In genomic region chr2:157291018-157291417, GRCh38 we compare ENCODE assay signal across 1 cellular context.
TF ChIP-seq lines count a peak whose summit lies in the region.

No MANE protein-coding gene starts in this region.

TF ChIP-seq in K562, 482 proteins besides CTCF, POLR2A, EP300 and RAD21 (continued from another document):
- no peak for TF ChIP-seq ARID3A (IDR thresholded peaks at IDR 0.05; ENCODE audit: borderline replicate concordance, low read depth, low read length)
- peak; percentile 13; the same call in 1 of the 2 replicates for TF ChIP-seq NFIC (IDR thresholded peaks at IDR 0.05)
- TF ChIP-seq, protein P1, sequence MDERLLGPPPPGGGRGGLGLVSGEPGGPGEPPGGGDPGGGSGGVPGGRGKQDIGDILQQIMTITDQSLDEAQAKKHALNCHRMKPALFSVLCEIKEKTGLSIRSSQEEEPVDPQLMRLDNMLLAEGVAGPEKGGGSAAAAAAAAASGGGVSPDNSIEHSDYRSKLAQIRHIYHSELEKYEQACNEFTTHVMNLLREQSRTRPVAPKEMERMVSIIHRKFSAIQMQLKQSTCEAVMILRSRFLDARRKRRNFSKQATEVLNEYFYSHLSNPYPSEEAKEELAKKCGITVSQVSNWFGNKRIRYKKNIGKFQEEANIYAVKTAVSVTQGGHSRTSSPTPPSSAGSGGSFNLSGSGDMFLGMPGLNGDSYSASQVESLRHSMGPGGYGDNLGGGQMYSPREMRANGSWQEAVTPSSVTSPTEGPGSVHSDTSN (CRISPR knock-in tag; IDR thresholded peaks at IDR 0.05; ENCODE audit: low read depth) = no peak
- TF ChIP-seq, protein P1 (tag; conservative IDR thresholded peaks at IDR 0.05; ENCODE audit: low read depth) = peak; percentile 88
- TF ChIP-seq, protein P2, sequence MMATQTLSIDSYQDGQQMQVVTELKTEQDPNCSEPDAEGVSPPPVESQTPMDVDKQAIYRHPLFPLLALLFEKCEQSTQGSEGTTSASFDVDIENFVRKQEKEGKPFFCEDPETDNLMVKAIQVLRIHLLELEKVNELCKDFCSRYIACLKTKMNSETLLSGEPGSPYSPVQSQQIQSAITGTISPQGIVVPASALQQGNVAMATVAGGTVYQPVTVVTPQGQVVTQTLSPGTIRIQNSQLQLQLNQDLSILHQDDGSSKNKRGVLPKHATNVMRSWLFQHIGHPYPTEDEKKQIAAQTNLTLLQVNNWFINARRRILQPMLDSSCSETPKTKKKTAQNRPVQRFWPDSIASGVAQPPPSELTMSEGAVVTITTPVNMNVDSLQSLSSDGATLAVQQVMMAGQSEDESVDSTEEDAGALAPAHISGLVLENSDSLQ (IDR thresholded peaks at IDR 0.05) = peak; percentile 31
- TF ChIP-seq ZFX (CRISPR knock-in tag; IDR thresholded peaks at IDR 0.05) = peak; percentile 16; the same call in 1 of the 2 replicates
- no peak for TF ChIP-seq NCOA6 (IDR thresholded peaks at IDR 0.05)
- no peak for TF ChIP-seq LEF1 (IDR thresholded peaks at IDR 0.05)
- TF ChIP-seq, protein P3, sequence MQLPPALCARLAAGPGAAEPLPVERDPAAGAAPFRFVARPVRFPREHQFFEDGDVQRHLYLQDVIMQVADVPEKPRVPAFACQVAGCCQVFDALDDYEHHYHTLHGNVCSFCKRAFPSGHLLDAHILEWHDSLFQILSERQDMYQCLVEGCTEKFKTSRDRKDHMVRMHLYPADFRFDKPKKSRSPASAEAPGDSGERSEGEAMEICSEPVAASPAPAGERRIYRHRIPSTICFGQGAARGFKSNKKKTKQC (CRISPR knock-in tag; IDR thresholded peaks at IDR 0.05) = no peak
- TF ChIP-seq CBFA2T2 (conservative IDR thresholded peaks at IDR 0.05) = no peak
- TF ChIP-seq MEIS2 (IDR thresholded peaks at IDR 0.05; ENCODE audit: partially characterized antibody) = peak; percentile 84
